In genomic region chr16:57538235-57538711, GRCh38 we compare ENCODE assay signal across 11 cellular contexts. TPM values are rescaled to one million over a fixed set of nuclear protein-coding genes. Genes with fewer than 3 reads are reported as not detected.
A peak's percentile ranks its signal among the peaks of the same experiment; 100 is the strongest.
DNase-seq lines count a peak whose midpoint lies in the region; ATAC-seq and TF ChIP-seq lines count a peak whose summit lies in the region.
"Had no signal": no experiment of that assay in that cellular context is flagged by ENCODE, and none has a peak within 500 bp of the region (broad histone marks: within the 10 kb centered on the region; RNA-seq: fewer than 3 reads in every experiment).

No MANE protein-coding gene starts in this region.

- peaks cover 56% of the 10 kb centered on the region for H3K4me1 Mint-ChIP-seq in T-helper 2 cell treated with Interferon-gamma antibody and Interleukin-4, amounts not matched to agents 5 μg/mL and 100 μg/mL, for 36 hours (ENCODE audit: low read depth)
- H3K4me1 Mint-ChIP-seq in endodermal cell: peaks cover 27% of the 10 kb centered on the region
- peaks cover 88% of the 10 kb centered on the region for H3K4me1 Mint-ChIP-seq in stimulated activated naive CD8-positive, alpha-beta T cell treated with anti-CD3 and anti-CD28 coated beads, Interleukin-15, amount 100 ng/mL, for 72 hours

- H3K9me3 ChIP-seq in heart left ventricle (no peaks in the 10 kb centered on the region), endodermal cell (ENCODE audit: control insufficient read depth, low read length) (no peaks in the 10 kb centered on the region)

- peak; percentile 14 for DNase-seq in left cardiac atrium
- no peak for DNase-seq in heart left ventricle
- DNase-seq in T-helper 2 cell treated with Interferon-gamma antibody and Interleukin-4, amounts not matched to agents 5 μg/mL and 100 μg/mL, for 36 hours (ENCODE audit: low spot score): no peak
- peak; percentile 38 for DNase-seq in endodermal cell
- peak in 1 of 2 donors; percentile 73 for DNase-seq in stimulated activated naive CD8-positive, alpha-beta T cell treated with anti-CD3 and anti-CD28 coated beads, Interleukin-15, amount 100 ng/mL, for 72 hours
- DNase-seq in NCI-H748 (lab: John Stamatoyannopoulos, UW; ENCODE audit: unreplicated experiment): no peak
- DNase-seq in pons (ENCODE audit: low spot score): no peak
- DNase-seq: NCI-H1105 treated with DMSO at 0.1 percent for 48 hours had no signal

- no peaks in the 10 kb centered on the region for H3K36me3 Mint-ChIP-seq in T-helper 2 cell treated with Interferon-gamma antibody and Interleukin-4, amounts not matched to agents 5 μg/mL and 100 μg/mL, for 36 hours (ENCODE audit: low read depth)
- H3K36me3 Mint-ChIP-seq in endodermal cell (ENCODE audit: low read depth): no peaks in the 10 kb centered on the region

- no peaks in the 10 kb centered on the region for H3K27me3 Mint-ChIP-seq in T-helper 2 cell treated with Interferon-gamma antibody and Interleukin-4, amounts not matched to agents 5 μg/mL and 100 μg/mL, for 36 hours (ENCODE audit: low read depth)
- peaks cover 32% of the 10 kb centered on the region for H3K27me3 Mint-ChIP-seq in endodermal cell (ENCODE audit: insufficient read depth)
- H3K27me3 Mint-ChIP-seq in stimulated activated naive CD8-positive, alpha-beta T cell treated with anti-CD3 and anti-CD28 coated beads, Interleukin-15, amount 100 ng/mL, for 72 hours: no peaks in the 10 kb centered on the region

- H3K9me3 Mint-ChIP-seq in T-helper 2 cell treated with Interferon-gamma antibody and Interleukin-4, amounts not matched to agents 5 μg/mL and 100 μg/mL, for 36 hours: no peaks in the 10 kb centered on the region
- H3K9me3 Mint-ChIP-seq in endodermal cell: no peaks in the 10 kb centered on the region
- no peaks in the 10 kb centered on the region for H3K9me3 Mint-ChIP-seq in stimulated activated naive CD8-positive, alpha-beta T cell treated with anti-CD3 and anti-CD28 coated beads, Interleukin-15, amount 100 ng/mL, for 72 hours

- 86 to 90% (median 87%) methylated on average over 14 of the region's 14 CpGs for WGBS in heart left ventricle, 4 donors
- WGBS in endodermal cell (ENCODE audit: insufficient coverage in 1 of 2, insufficient read length in 1 of 2), 2 experiments: 92 to 93% methylated on average over 12 to 14 of the region's 14 CpGs

- peak overlapping the region; percentile 74 for H3K27ac Mint-ChIP-seq in T-helper 2 cell treated with Interferon-gamma antibody and Interleukin-4, amounts not matched to agents 5 μg/mL and 100 μg/mL, for 36 hours
- no peak overlapping the region for H3K27ac Mint-ChIP-seq in endodermal cell
- H3K27ac Mint-ChIP-seq in stimulated activated naive CD8-positive, alpha-beta T cell treated with anti-CD3 and anti-CD28 coated beads, Interleukin-15, amount 100 ng/mL, for 72 hours: peak overlapping the region; percentile 80 to 94

- H3K27ac ChIP-seq in heart left ventricle (peak overlapping the region in 1 of 12 donors; percentile 94), endodermal cell (ENCODE audit: low read depth, low read length) (no peak overlapping the region)
- H3K27ac ChIP-seq: dorsolateral prefrontal cortex had no signal

- peaks cover 0 to 65% (median 26%) of the 10 kb centered on the region in 12 donors for H3K4me1 ChIP-seq in heart left ventricle
- no peaks in the 10 kb centered on the region for H3K4me1 ChIP-seq in endodermal cell (ENCODE audit: control insufficient read depth, insufficient read depth, low read length)

- H3K4me3 Mint-ChIP-seq in T-helper 2 cell treated with Interferon-gamma antibody and Interleukin-4, amounts not matched to agents 5 μg/mL and 100 μg/mL, for 36 hours: peak overlapping the region; percentile 83
- H3K4me3 Mint-ChIP-seq in endodermal cell: no peak overlapping the region
- H3K4me3 Mint-ChIP-seq in stimulated activated naive CD8-positive, alpha-beta T cell treated with anti-CD3 and anti-CD28 coated beads, Interleukin-15, amount 100 ng/mL, for 72 hours: peak overlapping the region; percentile 84 to 91

- H3K4me3 ChIP-seq in heart left ventricle (no peak overlapping the region), endodermal cell (ENCODE audit: low read length) (no peak overlapping the region)
- H3K4me3 ChIP-seq: lung had no signal

- H3K9ac ChIP-seq in endodermal cell (ENCODE audit: extremely low read depth, low read length, poor library complexity, severe bottlenecking): no peak overlapping the region

- TF ChIP-seq CTCF in heart left ventricle (IDR thresholded peaks at IDR 0.05) (no peak), endodermal cell (conservative IDR thresholded peaks at IDR 0.05) (no peak)

- TF ChIP-seq POLR2A in heart left ventricle (IDR thresholded peaks at IDR 0.05): no peak

- H3K36me3 ChIP-seq in heart left ventricle (no peaks in the 10 kb centered on the region), endodermal cell (ENCODE audit: control insufficient read depth, insufficient read depth, low read length) (no peaks in the 10 kb centered on the region)

- intact Hi-C loops in left cardiac atrium (cut with DNase I): no loop called here
- intact Hi-C loops in heart left ventricle (cut with DNase I): no loop called here

- H3K27me3 ChIP-seq in heart left ventricle: peaks cover 0 to 5% (median 0%) of the 10 kb centered on the region in 9 donors
- H3K27me3 ChIP-seq in endodermal cell (ENCODE audit: control insufficient read depth, insufficient read depth, low read length, poor library complexity, severe bottlenecking): no peaks in the 10 kb centered on the region
- H3K27me3 ChIP-seq: dorsolateral prefrontal cortex had no signal

- ATAC-seq in left cardiac atrium (no peak), heart left ventricle (no peak), HG02759 (IDR thresholded peaks at IDR 0.05; ENCODE audit: unreplicated experiment) (no peak)
- ATAC-seq in stimulated activated naive CD8-positive, alpha-beta T cell treated with anti-CD3 and anti-CD28 coated beads, Interleukin-15, amount 100 ng/mL, for 72 hours: peak; percentile 44

RNA-seq across cellular contexts. Expression of gene CCDC102A, which starts 1.9 kb away (rescaled TPM):
- total RNA-seq in left cardiac atrium (1 to 10 TPM; 5.3 to 8.9 TPM), heart left ventricle (10 to 100 TPM in 2 of 9 donors, 1 to 10 TPM in 7; 3.3 to 17.0 (median 6.8) TPM), endodermal cell (1 to 10 TPM; 6.7 to 9.8 TPM)
- 1 to 10 TPM; 4.4 to 8.1 TPM for polyA plus RNA-seq in heart left ventricle
- 5.0 TPM for polyA plus RNA-seq in endodermal cell (2013, experiment 1 of 2)
- polyA plus RNA-seq in endodermal cell (2013, experiment 2 of 2): 5.5 TPM

RNA-seq across cellular contexts. Expression of gene ADGRG5, which starts 4.2 kb away (rescaled TPM):
- total RNA-seq in left cardiac atrium (under 1 TPM; 0.18 to 0.34 TPM), heart left ventricle (1 to 10 TPM in 1 of 9 donors, under 1 TPM in 3, not detected in 5; 0.07 to 1.4 (median 0.11) TPM), endodermal cell (1 to 10 TPM; 3.6 to 4.8 TPM)
- polyA plus RNA-seq in heart left ventricle: under 1 TPM in 1 of 2 donors, not detected in 1; 0.04 TPM
- polyA plus RNA-seq in endodermal cell (2013, experiment 1 of 2): 0.93 TPM
- polyA plus RNA-seq in endodermal cell (2013, experiment 2 of 2): 0.29 TPM

RNA-seq across cellular contexts. Expression of gene DOK4, which starts 52.0 kb away (rescaled TPM):
- 10 to 100 TPM; 14.2 to 14.5 TPM for total RNA-seq in left cardiac atrium
- 10 to 100 TPM in 3 of 9 donors, 1 to 10 TPM in 6; 6.4 to 14.8 (median 7.9) TPM for total RNA-seq in heart left ventricle
- 1 to 10 TPM; 5.9 to 6.7 TPM for polyA plus RNA-seq in heart left ventricle
- total RNA-seq in endodermal cell: 10 to 100 TPM; 17.9 to 22.1 TPM
- 26.6 TPM for polyA plus RNA-seq in endodermal cell (2013, experiment 1 of 2)
- polyA plus RNA-seq in endodermal cell (2013, experiment 2 of 2): 27.8 TPM

Comparison
In these comparisons a context has a peak if more than half of its experiments do, and no peak if none do; other contexts are left out.
1. DNase-seq: peak in left cardiac atrium (single experiment) and endodermal cell (single experiment); none in heart left ventricle (0 of 5), T-helper 2 cell treated with Interferon-gamma antibody and Interleukin-4, amounts not matched to agents 5 μg/mL and 100 μg/mL, for 36 hours (single experiment), NCI-H748 (single experiment) and pons (single experiment).